Comparison of ENCODE assay signal across 14 cellular contexts in genomic region chr7:351681-352480, GRCh38.
DNase-seq lines count a peak whose midpoint lies in the region; ATAC-seq, FAIRE-seq and TF ChIP-seq lines count a peak whose summit lies in the region.
"Had no signal": no experiment of that assay in that cellular context is flagged by ENCODE, and none has a peak within 500 bp of the region (broad histone marks: within the 10 kb centered on the region; RNA-seq: fewer than 3 reads in every experiment).

No MANE protein-coding gene starts in this region.

- H3K4me3 Mint-ChIP-seq in stimulated activated effector memory CD8-positive, alpha-beta T cell treated with anti-CD3 and anti-CD28 coated beads, Interleukin-12 subunit alpha, Interleukin-12 subunit beta, amount 100 ng/mL, for 72 hours, result no peak overlapping the region

- no peaks in the 10 kb centered on the region for H3K79me1 ChIP-seq in H1 (ENCODE audit: low read depth, low read length)

- no peak overlapping the region for H3K27ac Mint-ChIP-seq in stimulated activated effector memory CD8-positive, alpha-beta T cell treated with anti-CD3 and anti-CD28 coated beads, Interleukin-12 subunit alpha, Interleukin-12 subunit beta, amount 100 ng/mL, for 72 hours

- no peak for FAIRE-seq in H1 (lab: Jason Lieb, UNC)
- FAIRE-seq: kidney had no signal

- 0 out of 2 replicates have a peak overlapping the region, but pooled peaks have one; percentile 9 for H2BK12ac ChIP-seq in H1 (ENCODE audit: low read depth, low read length)

- no peak overlapping the region for H2BK120ac ChIP-seq in H1 (replicated peaks; ENCODE audit: low read depth, low read length)

- H3K4me3 ChIP-seq in H1 (ENCODE audit: extremely low read depth in 1 of 4, insufficient read depth in 2 of 4, low read depth in 3 of 4, low read length in 4 of 4), result no peak overlapping the region
- H3K4me3 ChIP-seq: cardiac muscle cell had no signal

- H2BK15ac ChIP-seq in H1 (ENCODE audit: low read length), result no peak overlapping the region

- no peak overlapping the region for H3K27ac ChIP-seq in H1 (ENCODE audit: low read depth, low read length)
- H3K27ac ChIP-seq: cardiac muscle cell, parathyroid adenoma, VCaP had no signal

- no peak overlapping the region for H3K4me2 ChIP-seq in H1 (ENCODE audit: insufficient read depth in 1 of 2, low read depth in 2 of 2, low read length in 2 of 2)

- no peak overlapping the region for H3K14ac ChIP-seq in H1 (ENCODE audit: insufficient read length)

- no peak overlapping the region for H3K56ac ChIP-seq in H1 (replicated peaks; ENCODE audit: insufficient read length, low read depth, low read length)

- H2BK5ac ChIP-seq in H1 (ENCODE audit: low read depth, low read length), result no peak overlapping the region

- no peaks in the 10 kb centered on the region for H3K79me2 ChIP-seq in H1 (ENCODE audit: control insufficient read depth in 1 of 2, insufficient read depth in 2 of 2, low read length in 2 of 2)
- H3K79me2 ChIP-seq: parathyroid adenoma had no signal

- H3K9ac ChIP-seq in H1 (replicated peaks in 1 of 4; ENCODE audit: extremely low read depth in 1 of 4, low read depth in 3 of 4, low read length in 3 of 4), result no peak overlapping the region
- H3K9ac ChIP-seq: parathyroid adenoma had no signal

- no peak overlapping the region for H2BK20ac ChIP-seq in H1 (ENCODE audit: low read length)

- no peak overlapping the region for H2AFZ ChIP-seq in H1 (ENCODE audit: low read length)
- H2AFZ ChIP-seq: parathyroid adenoma had no signal

- H2AK5ac ChIP-seq in H1 (ENCODE audit: low read depth, low read length), result 0 out of 2 replicates have a peak overlapping the region, but pooled peaks have one; percentile 6

- 88% methylated on average over 39 of the region's 41 CpGs; no CpG with 5 or more reads in 1 of the 2 experiments for WGBS in H1 (ENCODE audit: extremely low coverage in 1 of 2, insufficient coverage in 1 of 2, insufficient read length in 1 of 2, insufficient replicate concordance in 2 of 2, low coverage in 1 of 2, low lambda C conversion rate in 2 of 2, missing lambda C conversion rate in 1 of 2), 2 experiments

- H3K18ac ChIP-seq in H1 (ENCODE audit: extremely low read depth, low read length), result no peak overlapping the region

- H3K36me3 ChIP-seq in H1 (ENCODE audit: control insufficient read depth in 2 of 4, insufficient read depth in 4 of 4, low read length in 3 of 4), result no peaks in the 10 kb centered on the region
- H3K36me3 ChIP-seq: cardiac muscle cell had no signal

- CTCF ChIA-PET in H1 (lab: Charles Lee; ENCODE audit: partially characterized antibody), result interaction anchor here (0.6 kb wide), 1 partner anchor 63 kb away, joined by 3 read pairs; no protein-coding TSS in a partner anchor

- H3K27me3 ChIP-seq in H1 (replicated peaks in 1 of 4; ENCODE audit: control insufficient read depth in 3 of 4, extremely low read depth in 1 of 4, insufficient read depth in 3 of 4, low read length in 3 of 4), result no peaks in the 10 kb centered on the region
- H3K27me3 ChIP-seq: cardiac muscle cell had no signal

- TF ChIP-seq EP300 in H1 (IDR thresholded peaks at IDR 0.05; ENCODE audit: borderline replicate concordance in 1 of 2, low read depth in 2 of 2, low read length in 2 of 2), result no peak

- H3K9me3 ChIP-seq in H1 (ENCODE audit: insufficient read depth in 2 of 2, low read depth in 1 of 2, low read length in 1 of 2), result no peaks in the 10 kb centered on the region; a peak in 1 of 4 replicates

- peak in 4 of 5 donors; percentile 28 to 65 (median 46) for DNase-seq in T-helper 1 cell
- peak; percentile 74 for DNase-seq in activated CD8-positive, alpha-beta memory T cell treated with anti-CD3 and anti-CD28 coated beads, Interleukin-2, amount 50 U/mL, for 48 hours
- DNase-seq in H1 (ENCODE audit: low read depth in 1 of 2, low spot score in 2 of 2), result no peak
- DNase-seq in stimulated activated effector memory CD8-positive, alpha-beta T cell treated with anti-CD3 and anti-CD28 coated beads, Interleukin-12 subunit alpha, Interleukin-12 subunit beta, amount 100 ng/mL, for 72 hours (ENCODE audit: low spot score in 2 of 2), result peak; percentile 17 to 59
- no peak for DNase-seq in NCI-H510A (lab: John Stamatoyannopoulos, UW)
- no peak for DNase-seq in DMS79 (lab: John Stamatoyannopoulos, UW)
- DNase-seq in NCI-H446 treated with DMSO at 0.1 percent for 48 hours (lab: John Stamatoyannopoulos, UW), result no peak
- DNase-seq: Calu3, kidney, NCI-H2029 treated with DMSO at 0.1 percent for 48 hours had no signal

- H3K9me3 Mint-ChIP-seq in stimulated activated effector memory CD8-positive, alpha-beta T cell treated with anti-CD3 and anti-CD28 coated beads, Interleukin-12 subunit alpha, Interleukin-12 subunit beta, amount 100 ng/mL, for 72 hours, result peaks cover 2% of the 10 kb centered on the region

- peak; percentile 55 for ATAC-seq in stimulated activated effector memory CD8-positive, alpha-beta T cell treated with anti-CD3 and anti-CD28 coated beads, Interleukin-12 subunit alpha, Interleukin-12 subunit beta, amount 100 ng/mL, for 72 hours
- ATAC-seq in HG03354 (IDR thresholded peaks at IDR 0.05; ENCODE audit: poor library complexity, severe bottlenecking, unreplicated experiment), result no peak

- H3K4me1 Mint-ChIP-seq in stimulated activated effector memory CD8-positive, alpha-beta T cell treated with anti-CD3 and anti-CD28 coated beads, Interleukin-12 subunit alpha, Interleukin-12 subunit beta, amount 100 ng/mL, for 72 hours, result peaks cover 13% of the 10 kb centered on the region

- peaks cover 0 to 3% of the 10 kb centered on the region in 2 experiments for H4K20me1 ChIP-seq in H1 (replicated peaks in 1 of 2; ENCODE audit: control insufficient read depth in 1 of 2, insufficient read depth in 2 of 2, low read length in 2 of 2)

- TF ChIP-seq RAD21 in H1 (IDR thresholded peaks at IDR 0.05 in 1 of 2, conservative IDR thresholded peaks at IDR 0.05 in 1 of 2; ENCODE audit: low read depth in 2 of 2, low read length in 2 of 2), result no peak

- H3K4ac ChIP-seq in H1 (replicated peaks; ENCODE audit: insufficient read length, low read depth, low read length), result no peak overlapping the region

- H3K23ac ChIP-seq in H1 (ENCODE audit: insufficient read length), result no peak overlapping the region

- POLR2A ChIA-PET in H1 (lab: Charles Lee; ENCODE audit: partially characterized antibody), result interaction anchor here (1.3 kb wide), 1 partner anchor 13 kb away, joined by 3 read pairs; no protein-coding TSS in a partner anchor

- H4K91ac ChIP-seq in H1 (replicated peaks; ENCODE audit: insufficient read length, low read length), result no peak overlapping the region

- H4K8ac ChIP-seq in H1 (ENCODE audit: extremely low read depth, insufficient read depth, low read length), result 0 out of 2 replicates have a peak overlapping the region, but pooled peaks have one; percentile 12

- H3K4me1 ChIP-seq in H1 (replicated peaks in 1 of 4; ENCODE audit: control insufficient read depth in 3 of 4, insufficient read depth in 4 of 4, low read length in 3 of 4), result no peaks in the 10 kb centered on the region; a peak in 3 of 7 replicates

- no peak for TF ChIP-seq POLR2A in H1 (IDR thresholded peaks at IDR 0.05; ENCODE audit: control extremely low read depth in 1 of 2, low read depth in 2 of 2, low read length in 2 of 2)

- H3K36me3 Mint-ChIP-seq in stimulated activated effector memory CD8-positive, alpha-beta T cell treated with anti-CD3 and anti-CD28 coated beads, Interleukin-12 subunit alpha, Interleukin-12 subunit beta, amount 100 ng/mL, for 72 hours, result no peaks in the 10 kb centered on the region

- H4K5ac ChIP-seq in H1 (ENCODE audit: insufficient read length, low read depth, low read length), result no peak overlapping the region

- TF ChIP-seq CTCF in H1 (IDR thresholded peaks at IDR 0.05; ENCODE audit: control extremely low read depth in 1 of 3, insufficient read depth in 1 of 3, low read depth in 1 of 3, low read length in 3 of 3), result no peak

- H3K23me2 ChIP-seq in H1 (ENCODE audit: low read depth, low read length), result peaks cover 17% of the 10 kb centered on the region; the same call in 1 of the 2 replicates

TF ChIP-seq in H1, 55 proteins besides CTCF, POLR2A, EP300 and RAD21:
- 0 out of 2 replicates have a peak, but pooled peaks have one; percentile 30 for TF ChIP-seq MAX (IDR thresholded peaks at IDR 0.05)
- TF ChIP-seq NRF1 (IDR thresholded peaks at IDR 0.05; ENCODE audit: low read depth, low read length), result no peak
TF ChIP-seq in H1: peak in this region for 1.

Comparison
In these comparisons a context has a peak if more than half of its experiments do, and no peak if none do; other contexts are left out.
1. DNase-seq: peak in T-helper 1 cell (4 of 5), activated CD8-positive, alpha-beta memory T cell treated with anti-CD3 and anti-CD28 coated beads, Interleukin-2, amount 50 U/mL, for 48 hours (single experiment) and stimulated activated effector memory CD8-positive, alpha-beta T cell treated with anti-CD3 and anti-CD28 coated beads, Interleukin-12 subunit alpha, Interleukin-12 subunit beta, amount 100 ng/mL, for 72 hours (2 of 2); none in H1 (0 of 2), NCI-H510A (single experiment), DMS79 (single experiment) and NCI-H446 treated with DMSO at 0.1 percent for 48 hours (single experiment).